ENCODE assay signal across 8 cellular contexts in the genomic region with DNA sequence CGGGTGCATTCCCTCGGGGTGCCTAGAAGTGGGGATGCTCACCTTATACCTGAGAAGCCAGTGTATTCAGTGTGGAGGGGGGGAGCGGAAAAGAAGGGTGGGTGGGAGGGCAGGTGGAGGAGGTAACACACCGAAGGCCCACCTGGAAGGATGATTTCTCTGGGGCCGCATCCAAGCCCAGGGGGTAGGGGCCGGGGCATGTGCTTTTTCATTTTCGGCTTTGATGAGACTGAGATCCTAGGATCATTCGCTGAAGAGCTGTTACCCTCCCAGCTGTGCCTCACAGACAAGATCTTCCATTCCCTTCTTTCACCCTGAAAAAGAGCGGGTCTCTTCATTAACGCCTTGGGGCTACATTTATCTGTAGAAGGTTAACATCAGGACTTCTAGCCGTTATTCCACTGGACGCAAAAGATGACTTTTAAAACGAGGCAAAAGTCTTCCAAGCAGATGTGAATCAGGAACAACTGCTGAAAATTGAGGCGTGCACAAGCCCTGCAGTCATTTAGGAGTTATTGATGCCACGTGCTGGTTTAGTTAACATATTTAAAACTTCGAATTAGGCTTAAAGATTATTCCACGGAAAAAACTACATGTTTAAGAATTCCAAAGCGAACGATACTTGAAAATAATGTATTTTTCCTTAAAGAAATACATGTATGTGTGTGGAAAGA. TPM values are rescaled to one million over a fixed set of nuclear protein-coding genes. Genes with fewer than 3 reads are reported as not detected.
DNase-seq lines count a peak whose midpoint lies in the region; ATAC-seq and TF ChIP-seq lines count a peak whose summit lies in the region.

No MANE protein-coding gene starts in this region.

- ATAC-seq in DND-41 (ENCODE audit: insufficient read depth, low read depth) (no peak), HG03039 (IDR thresholded peaks at IDR 0.05; ENCODE audit: unreplicated experiment) (no peak), HG03460 (IDR thresholded peaks at IDR 0.05; ENCODE audit: unreplicated experiment) (no peak)

- H3K4me2 ChIP-seq in DND-41 (ENCODE audit: insufficient read depth, low read length) (peak overlapping the region; percentile 67), MM.1S (ENCODE audit: low read depth, low read length) (peak overlapping the region; percentile 97)

- H3K4me3 ChIP-seq in DND-41 (ENCODE audit: low read depth in 1 of 2, low read length in 2 of 2) (peak overlapping the region in 1 of 2 experiments; percentile 59; a peak in 2 of 4 replicates), MM.1S (ENCODE audit: low read length) (peak overlapping the region; percentile 79)

- TF ChIP-seq CTCF in DND-41 (IDR thresholded peaks at IDR 0.05; ENCODE audit: borderline replicate concordance, extremely low read depth, low read length, poor library complexity, severe bottlenecking): no peak
- no peak for TF ChIP-seq CTCF in MM.1S (IDR thresholded peaks at IDR 0.05; ENCODE audit: low read length)
- TF ChIP-seq CTCF in endothelial cell (IDR thresholded peaks at IDR 0.05; ENCODE audit: unreplicated experiment): no peak
- TF ChIP-seq CTCF in osteocyte (IDR thresholded peaks at IDR 0.05): no peak

- H3K27ac ChIP-seq in DND-41 (ENCODE audit: low read length) (no peak overlapping the region), MM.1S (ENCODE audit: low read length) (no peak overlapping the region)

- H3K27ac Mint-ChIP-seq in endothelial cell (ENCODE audit: unreplicated experiment): no peak overlapping the region
- peak overlapping the region; percentile 71 for H3K27ac Mint-ChIP-seq in osteocyte (ENCODE audit: unreplicated experiment)

- H3K9me3 ChIP-seq in DND-41 (ENCODE audit: insufficient read depth, low read length, severe bottlenecking) (no peaks in the 10 kb centered on the region), MM.1S (replicated peaks; ENCODE audit: insufficient read depth, low read length) (no peaks in the 10 kb centered on the region)

- peaks cover 3% of the 10 kb centered on the region; the same call in 1 of the 2 replicates for H3F3A ChIP-seq in MM.1S (ENCODE audit: insufficient read depth, low read length)

- H3K79me2 ChIP-seq in DND-41 (ENCODE audit: insufficient read depth, low read length): no peaks in the 10 kb centered on the region
- H3K79me2 ChIP-seq in MM.1S (ENCODE audit: low read length): no peaks in the 10 kb centered on the region

- peaks cover 23% of the 10 kb centered on the region for H3K4me1 Mint-ChIP-seq in endothelial cell (ENCODE audit: unreplicated experiment)
- peaks cover 58% of the 10 kb centered on the region for H3K4me1 Mint-ChIP-seq in osteocyte (ENCODE audit: unreplicated experiment)

- H3K4me3 Mint-ChIP-seq in endothelial cell (ENCODE audit: unreplicated experiment): peak overlapping the region; percentile 69
- H3K4me3 Mint-ChIP-seq in osteocyte (ENCODE audit: unreplicated experiment): peak overlapping the region; percentile 82

- no peaks in the 10 kb centered on the region for H3K9me2 ChIP-seq in MM.1S (replicated peaks; ENCODE audit: insufficient read depth, low read length)

- H2AFZ ChIP-seq in DND-41 (ENCODE audit: low read depth, low read length) (no peak overlapping the region), MM.1S (ENCODE audit: low read length) (peak overlapping the region; percentile 95)

- no peaks in the 10 kb centered on the region for H3K36me3 Mint-ChIP-seq in endothelial cell (ENCODE audit: low read depth, unreplicated experiment)
- H3K36me3 Mint-ChIP-seq in osteocyte (ENCODE audit: unreplicated experiment): peaks cover 6% of the 10 kb centered on the region

- H3K4me1 ChIP-seq in DND-41 (ENCODE audit: insufficient read depth, low read length): peaks cover 14% of the 10 kb centered on the region
- H3K4me1 ChIP-seq in MM.1S (ENCODE audit: low read length): no peaks in the 10 kb centered on the region

- H3K27me3 Mint-ChIP-seq in endothelial cell (ENCODE audit: unreplicated experiment) (peaks cover 10% of the 10 kb centered on the region), osteocyte (ENCODE audit: unreplicated experiment) (no peaks in the 10 kb centered on the region)

- H3K9me3 Mint-ChIP-seq in endothelial cell (ENCODE audit: unreplicated experiment): no peaks in the 10 kb centered on the region
- no peaks in the 10 kb centered on the region for H3K9me3 Mint-ChIP-seq in osteocyte (ENCODE audit: unreplicated experiment)

- no peak for DNase-seq in DND-41
- no peak for DNase-seq in MM.1S
- DNase-seq in endothelial cell (ENCODE audit: low spot score): no peak
- no peak for DNase-seq in osteocyte (ENCODE audit: extremely low spot score, unreplicated experiment)
- no peak for DNase-seq in NCI-H1930 (lab: John Stamatoyannopoulos, UW)
- DNase-seq in NCI-H1105 (lab: John Stamatoyannopoulos, UW): no peak

- peak overlapping the region; percentile 45 for H3K9ac ChIP-seq in DND-41 (ENCODE audit: low read depth, low read length)
- no peak overlapping the region for H3K9ac ChIP-seq in MM.1S (ENCODE audit: low read length)

- H4K20me1 ChIP-seq in DND-41 (ENCODE audit: insufficient read depth, low read length): no peaks in the 10 kb centered on the region
- no peaks in the 10 kb centered on the region for H4K20me1 ChIP-seq in MM.1S (ENCODE audit: insufficient read depth, low read length)

- H3K27me3 ChIP-seq in DND-41 (ENCODE audit: insufficient read depth, low read length, poor library complexity) (no peaks in the 10 kb centered on the region), MM.1S (replicated peaks; ENCODE audit: insufficient read depth, low read length) (no peaks in the 10 kb centered on the region)

- H3K36me3 ChIP-seq in DND-41 (ENCODE audit: insufficient read depth, low read length): no peaks in the 10 kb centered on the region
- no peaks in the 10 kb centered on the region for H3K36me3 ChIP-seq in MM.1S (replicated peaks; ENCODE audit: insufficient read depth, low read length)

RNA-seq across cellular contexts. Expression of a gene that starts 1.1 kb away (rescaled TPM):
- total RNA-seq in endothelial cell (ENCODE audit: unreplicated experiment): 5.7 TPM
- total RNA-seq in osteocyte: 213 and 239 TPM in 2 replicates

Comparison
In these comparisons a context has a peak if more than half of its experiments do, and no peak if none do; other contexts are left out.
1. RNA of a gene that starts 1.1 kb away (total RNA-seq): 213 to 239 TPM in osteocyte; 5.7 TPM in endothelial cell (single experiment); every median in the first group is over 10 times any median in the second.